In genomic region chr7:1626769-1627168, GRCh38 we compare ENCODE assay signal across 26 cellular contexts. TPM values are rescaled to one million over a fixed set of nuclear protein-coding genes. Genes with fewer than 3 reads are reported as not detected.
"Had no signal": no experiment of that assay in that cellular context is flagged by ENCODE, and none has a peak within 500 bp of the region (broad histone marks: within the 10 kb centered on the region; RNA-seq: fewer than 3 reads in every experiment).

No MANE protein-coding gene starts in this region.

- ATAC-seq: activated naive CD4-positive, alpha-beta T cell treated with anti-CD3 and anti-CD28 coated beads, Interleukin-2, amount 50 U/mL, for 72 hours; activated T-cell treated with anti-CD3 and anti-CD28 coated beads, Interleukin-2, amount 50 U/mL, for 4 hours; activated T-helper 17 cell treated with anti-CD3 and anti-CD28 coated beads, Interleukin-2, amount 50 U/mL, for 72 hours; esophagus mucosa had no signal

- H3K27me3 ChIP-seq: ascending aorta, breast epithelium, cardiac muscle cell, colonic mucosa had no signal

- H3K9me3 ChIP-seq: colonic mucosa had no signal

- H3K4me1 ChIP-seq: ascending aorta, breast epithelium, colonic mucosa had no signal

- H3K27ac ChIP-seq: ascending aorta, breast epithelium, cardiac muscle cell, colonic mucosa had no signal

- H3K36me3 ChIP-seq: ascending aorta, breast epithelium, cardiac muscle cell, colonic mucosa had no signal

- DNase-seq: activated CD4-positive, alpha-beta memory T cell treated with anti-CD3 and anti-CD28 coated beads, Interleukin-2, amount 10 ng/mL, durations not matched to agents 7 days and 5 days; activated CD4-positive, alpha-beta T cell treated with anti-CD3 and anti-CD28 coated beads for 1 hour; activated CD4-positive, alpha-beta T cell treated with anti-CD3 and anti-CD28 coated beads for 4 hours; activated CD4-positive, alpha-beta T cell treated with anti-CD3 and anti-CD28 coated beads, Interleukin-2, amount 10 ng/mL, durations not matched to agents 7 days and 5 days; activated CD4-positive, alpha-beta T cell treated with anti-CD3 and anti-CD28 coated beads, Interleukin-2, amount 50 U/mL, for 4 hours; activated CD8-positive, alpha-beta memory T cell treated with anti-CD3 and anti-CD28 coated beads for 24 hours; activated effector memory CD4-positive, alpha-beta T cell treated with Interleukin-2 at 50 U/mL for 16 hours; activated gamma-delta T cell treated with Interleukin-2 at 50 U/mL for 16 hours; activated naive CD4-positive, alpha-beta T cell treated with anti-CD3 and anti-CD28 coated beads for 36 hours; activated naive CD8-positive, alpha-beta T cell treated with anti-CD3 and anti-CD28 coated beads, Interleukin-2, amount 10 ng/mL, durations not matched to agents 7 days and 5 days; activated T-cell treated with anti-CD3 and anti-CD28 coated beads, Interleukin-2, amount 50 U/mL, for 4 hours; central memory CD4-positive, alpha-beta T cell; cerebellar nuclear complex; colonic mucosa; effector memory CD4-positive, alpha-beta T cell; endodermal cell; foreskin fibroblast; head of caudate nucleus; T-helper 2 cell had no signal

- H3K4me3 ChIP-seq: ascending aorta, breast epithelium, cardiac muscle cell, colonic mucosa had no signal

- FAIRE-seq: frontal cortex had no signal

RNA-seq across cellular contexts. Expression of gene ELFN1, which starts 43.3 kb away (rescaled TPM):
- total RNA-seq: activated naive CD4-positive, alpha-beta T cell treated with anti-CD3 and anti-CD28 coated beads for 36 hours; activated naive CD8-positive, alpha-beta T cell treated with anti-CD3 and anti-CD28 coated beads, Interleukin-2, amount 10 ng/mL, durations not matched to agents 7 days and 5 days had no signal
